In the genomic region with DNA sequence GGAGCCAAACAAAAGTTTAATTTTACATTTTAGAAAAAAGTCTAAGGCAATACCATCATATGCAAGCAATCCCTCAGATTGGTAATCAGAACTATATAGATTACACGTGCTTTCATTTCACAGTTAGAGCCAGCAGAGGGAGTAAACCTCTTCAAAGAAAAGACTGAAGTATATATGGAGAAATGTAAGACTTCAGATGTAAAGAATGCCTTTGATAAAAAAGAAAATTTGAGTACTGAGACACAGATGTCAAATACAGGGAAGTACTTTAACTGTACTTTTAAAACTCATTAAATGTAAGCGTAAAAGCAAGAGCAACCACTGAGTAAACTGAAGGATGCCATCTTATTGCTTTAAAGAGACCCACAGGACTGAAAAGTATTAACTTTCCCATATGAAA, we compare ENCODE assay signal across 8 cellular contexts.
DNase-seq lines count a peak whose midpoint lies in the region; ATAC-seq, FAIRE-seq and TF ChIP-seq lines count a peak whose summit lies in the region.

No MANE protein-coding gene starts in this region.

- no peak for TF ChIP-seq POLR2A in spleen (IDR thresholded peaks at IDR 0.05)

- intact Hi-C loops in spleen (cut with DNase I; ENCODE audit: low total_unique reads) = loop anchor here (10.0 kb wide), 1 partner anchor 143 kb away; a partner anchor contains a TSS

- 5 to 16% (median 14%) methylated on average over 2 of the region's 2 CpGs for WGBS in spleen, 5 donors

- no peaks in the 10 kb centered on the region for H3K27me3 ChIP-seq in spleen (replicated peaks in 1 of 7)

- H3K9me3 ChIP-seq in spleen = no peaks in the 10 kb centered on the region

- TF ChIP-seq CTCF in AG09319 (IDR thresholded peaks at IDR 0.05; ENCODE audit: low read depth, low read length) (peak; percentile 58), GM12872 (IDR thresholded peaks at IDR 0.05; ENCODE audit: insufficient read depth, low read depth, low read length) (peak; percentile 47; the same call in 2 of the 3 replicates), VCaP (conservative IDR thresholded peaks at IDR 0.05) (peak; percentile 84), spleen (IDR thresholded peaks at IDR 0.05 in 8 of 11, conservative IDR thresholded peaks at IDR 0.05 in 3 of 11) (peak in 9 of 11 experiments; percentile 24 to 68 (median 52))

- peak; percentile 57 for ATAC-seq in HG02763 (IDR thresholded peaks at IDR 0.05; ENCODE audit: unreplicated experiment)
- no peak for ATAC-seq in GM21717 (IDR thresholded peaks at IDR 0.05; ENCODE audit: unreplicated experiment)

- H3K27ac ChIP-seq in VCaP (no peak overlapping the region), spleen (no peak overlapping the region)

- H3K4me1 ChIP-seq in spleen = peaks cover 0 to 40% (median 10%) of the 10 kb centered on the region in 6 donors

- peak; percentile 28 for DNase-seq in AG09319 (ENCODE audit: extremely low read depth, low read depth)
- DNase-seq in NCI-H1436 (lab: John Stamatoyannopoulos, UW) = peak; percentile 58
- DNase-seq in frontal cortex (ENCODE audit: low spot score in 2 of 2) = peak in 1 of 2 donors; percentile 16
- DNase-seq in spleen = no peak

- FAIRE-seq in frontal cortex (lab: Jason Lieb, UNC) = peak; percentile 74

- H3K4me3 ChIP-seq in spleen = no peak overlapping the region

- no peaks in the 10 kb centered on the region for H3K36me3 ChIP-seq in spleen
